Comparison of ENCODE assay signal across 29 cellular contexts in the genomic region with DNA sequence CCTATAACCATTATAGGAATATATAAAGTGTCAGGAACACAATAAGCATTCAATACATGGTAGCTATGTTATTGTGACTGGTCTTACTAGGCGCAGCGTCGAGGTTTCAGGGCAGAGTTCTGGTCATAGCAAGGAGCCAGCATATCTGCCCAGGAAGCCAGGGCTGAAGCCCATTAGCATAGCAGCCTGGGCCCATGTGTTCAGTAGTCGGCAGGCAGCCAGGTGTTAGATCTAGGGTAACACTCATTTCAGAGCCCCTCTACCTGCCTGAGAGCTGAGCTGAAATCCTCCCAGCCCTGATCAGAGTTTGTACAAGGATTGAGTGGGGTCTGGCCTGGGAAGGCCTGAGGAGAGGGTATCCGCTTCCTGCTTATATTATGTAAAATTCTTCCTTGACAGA. TPM values are rescaled to one million over a fixed set of nuclear protein-coding genes. Genes with fewer than 3 reads are reported as not detected.
DNase-seq lines count a peak whose midpoint lies in the region; ATAC-seq, FAIRE-seq and TF ChIP-seq lines count a peak whose summit lies in the region.
"Had no signal": no experiment of that assay in that cellular context is flagged by ENCODE, and none has a peak within 500 bp of the region (broad histone marks: within the 10 kb centered on the region; RNA-seq: fewer than 3 reads in every experiment).

No MANE protein-coding gene starts in this region.

- no peak for FAIRE-seq in GM12892 (lab: Jason Lieb, UNC)
- FAIRE-seq: A549, colon had no signal

- dilution Hi-C loops in mammary epithelial cell (cut with HindIII; ENCODE audit: low sequenced_read_pairs), result loop anchor here (5.0 kb wide), 3 partner anchors 40 to 105 kb away; no protein-coding TSS in a partner anchor

- intact Hi-C loops in breast epithelium (cut with DNase I; ENCODE audit: low total_unique reads) (no loop called here), mammary epithelial cell (cut with micrococcal nuclease) (no loop called here), Right ventricle myocardium superior (cut with DNase I) (no loop called here), psoas muscle (cut with DNase I) (loop anchor here in 1 of 2 donors (5.0 kb wide), 1 partner anchor 35 kb away; no protein-coding TSS in a partner anchor), transverse colon (cut with DNase I; ENCODE audit: low total_unique reads) (no loop called here)
- intact Hi-C loops in activated CD4-positive, alpha-beta T cell treated with anti-CD3 and anti-CD28 coated beads, Interleukin-2, amount 10 ng/mL, durations not matched to agents 24 days and 14 days (cut with micrococcal nuclease), result no loop called here

- no peaks in the 10 kb centered on the region for H3K27me3 Mint-ChIP-seq in activated CD4-positive, alpha-beta T cell treated with anti-CD3 and anti-CD28 coated beads, Interleukin-2, amount 10 ng/mL, durations not matched to agents 24 days and 14 days
- H3K27me3 Mint-ChIP-seq: activated B cell treated with CpG ODN at 0.5 μM for 24 hours; activated CD4-positive, alpha-beta memory T cell treated with anti-CD3 and anti-CD28 coated beads, Interleukin-2, amount 10 ng/mL, durations not matched to agents 7 days and 5 days; stimulated activated naive CD8-positive, alpha-beta T cell treated with anti-CD3 and anti-CD28 coated beads, Interleukin-15, amount 100 ng/mL, for 72 hours had no signal

- no peaks in the 10 kb centered on the region for H3K79me2 ChIP-seq in mammary epithelial cell (ENCODE audit: insufficient read depth, low read length)

- H3K9me3 Mint-ChIP-seq in activated CD4-positive, alpha-beta T cell treated with anti-CD3 and anti-CD28 coated beads, Interleukin-2, amount 10 ng/mL, durations not matched to agents 24 days and 14 days, result no peaks in the 10 kb centered on the region
- H3K9me3 Mint-ChIP-seq: activated B cell treated with CpG ODN at 0.5 μM for 24 hours; activated CD4-positive, alpha-beta memory T cell treated with anti-CD3 and anti-CD28 coated beads, Interleukin-2, amount 10 ng/mL, durations not matched to agents 7 days and 5 days; endodermal cell; GM23338; mesothelial cell of epicardium; neural progenitor cell; stimulated activated naive CD8-positive, alpha-beta T cell treated with anti-CD3 and anti-CD28 coated beads, Interleukin-15, amount 100 ng/mL, for 72 hours had no signal

- 100% methylated on average over 4 of the region's 5 CpGs for WGBS in mammary epithelial cell (ENCODE audit: low coverage, missing lambda C conversion rate)
- WGBS in psoas muscle, 3 donors, result 34 to 52% (median 35%) methylated on average over 5 of the region's 5 CpGs
- 99% methylated on average over 5 of the region's 5 CpGs; no CpG with 5 or more reads in 1 of the 2 donors for whole genome bisulfite sequencing in transverse colon (ENCODE audit: low coverage in 1 of 2), 2 donors

- TF ChIP-seq POLR2A in breast epithelium (IDR thresholded peaks at IDR 0.05) (no peak), transverse colon (IDR thresholded peaks at IDR 0.05) (no peak), GM12892 (IDR thresholded peaks at IDR 0.05; ENCODE audit: low read depth, low read length) (no peak)

- H3K4me1 ChIP-seq in breast epithelium, result peaks cover 0 to 3% of the 10 kb centered on the region in 2 donors
- no peaks in the 10 kb centered on the region for H3K4me1 ChIP-seq in mammary epithelial cell (ENCODE audit: insufficient read depth, low read length)
- peaks cover 30% of the 10 kb centered on the region for H3K4me1 ChIP-seq in psoas muscle
- H3K4me1 ChIP-seq in transverse colon, result no peaks in the 10 kb centered on the region
- H3K4me1 ChIP-seq: A549, neural progenitor cell had no signal

- no peak overlapping the region for H3K4me2 ChIP-seq in mammary epithelial cell (ENCODE audit: insufficient read depth, low read depth, low read length)
- H3K4me2 ChIP-seq: A549, BLaER1, GM23338, neural progenitor cell had no signal

- TF ChIP-seq CTCF in breast epithelium (IDR thresholded peaks at IDR 0.05), result no peak
- no peak for TF ChIP-seq CTCF in mammary epithelial cell (conservative IDR thresholded peaks at IDR 0.05 in 1 of 2, IDR thresholded peaks at IDR 0.05 in 1 of 2; ENCODE audit: extremely low read depth in 1 of 2, insufficient read depth in 1 of 2, low read depth in 1 of 2, low read length in 2 of 2)
- TF ChIP-seq CTCF in psoas muscle (IDR thresholded peaks at IDR 0.05), result no peak
- no peak for TF ChIP-seq CTCF in transverse colon (IDR thresholded peaks at IDR 0.05)

- H3K36me3 ChIP-seq in breast epithelium, result no peaks in the 10 kb centered on the region
- peaks cover 37% of the 10 kb centered on the region for H3K36me3 ChIP-seq in mammary epithelial cell (ENCODE audit: insufficient read depth, low read length)
- H3K36me3 ChIP-seq in psoas muscle (ENCODE audit: insufficient read depth in 1 of 2, low read depth in 1 of 2), result peaks cover 0 to 94% of the 10 kb centered on the region in 2 donors
- H3K36me3 ChIP-seq in transverse colon, result peaks cover 0 to 65% (median 33%) of the 10 kb centered on the region in 4 donors
- H3K36me3 ChIP-seq: neural progenitor cell had no signal

- H2AFZ ChIP-seq in mammary epithelial cell (ENCODE audit: low read depth, low read length), result no peak overlapping the region
- H2AFZ ChIP-seq: GM23338, neural progenitor cell had no signal

- peaks cover 10% of the 10 kb centered on the region for H3K4me1 Mint-ChIP-seq in activated CD4-positive, alpha-beta T cell treated with anti-CD3 and anti-CD28 coated beads, Interleukin-2, amount 10 ng/mL, durations not matched to agents 24 days and 14 days
- H3K4me1 Mint-ChIP-seq: endodermal cell, GM23338, mesothelial cell of epicardium, neural progenitor cell had no signal

- in situ Hi-C loops in mammary epithelial cell (cut with MboI; ENCODE audit: low sequenced_read_pairs in 2 of 2) (no loop called here), transverse colon (cut with MboI; ENCODE audit: low pct_ligation_motif_present in 1 of 4, low pct_unique_long_range_greater_than_20kb in 1 of 4, low sequenced_read_pairs in 3 of 4) (loop anchor here in 1 of 4 donors (25.0 kb wide), 1 partner anchor 390 kb away; no protein-coding TSS in a partner anchor)

- peak overlapping the region; percentile 56 to 87 for H3K27ac ChIP-seq in breast epithelium
- H3K27ac ChIP-seq in mammary epithelial cell (ENCODE audit: insufficient read depth, low read depth, low read length), result no peak overlapping the region
- peak overlapping the region; percentile 85 for H3K27ac ChIP-seq in psoas muscle
- peak overlapping the region; percentile 13 to 52 (median 26) for H3K27ac ChIP-seq in transverse colon
- H3K27ac ChIP-seq: A549, BLaER1, neural progenitor cell, RWPE1 had no signal

- H3K9me3 ChIP-seq in breast epithelium (no peaks in the 10 kb centered on the region), mammary epithelial cell (replicated peaks; ENCODE audit: insufficient read depth, low read length) (no peaks in the 10 kb centered on the region), psoas muscle (no peaks in the 10 kb centered on the region), transverse colon (no peaks in the 10 kb centered on the region)
- H3K9me3 ChIP-seq: A549, BLaER1 had no signal

- CTCF ChIA-PET in mammary epithelial cell (lab: Charles Lee; ENCODE audit: low non-redundant PET), result no interaction called here

- H3K27ac Mint-ChIP-seq in activated CD4-positive, alpha-beta T cell treated with anti-CD3 and anti-CD28 coated beads, Interleukin-2, amount 10 ng/mL, durations not matched to agents 24 days and 14 days, result no peak overlapping the region
- H3K27ac Mint-ChIP-seq: activated B cell treated with CpG ODN at 0.5 μM for 24 hours; activated CD4-positive, alpha-beta memory T cell treated with anti-CD3 and anti-CD28 coated beads, Interleukin-2, amount 10 ng/mL, durations not matched to agents 7 days and 5 days; endodermal cell; GM23338; mesothelial cell of epicardium; neural progenitor cell had no signal

- H3K27me3 ChIP-seq in breast epithelium (no peaks in the 10 kb centered on the region), mammary epithelial cell (ENCODE audit: insufficient read depth, low read length) (no peaks in the 10 kb centered on the region), psoas muscle (ENCODE audit: insufficient read depth in 3 of 3, low read length in 2 of 3) (no peaks in the 10 kb centered on the region), transverse colon (no peaks in the 10 kb centered on the region)
- H3K27me3 ChIP-seq: BLaER1, neural progenitor cell had no signal

- ATAC-seq in Right ventricle myocardium superior (ENCODE audit: poor library complexity) (peak; percentile 39), psoas muscle (peak; percentile 37 to 72 (median 55))
- ATAC-seq: A549; GM23338; stimulated activated naive CD8-positive, alpha-beta T cell treated with anti-CD3 and anti-CD28 coated beads, Interleukin-15, amount 100 ng/mL, for 72 hours had no signal

- no peak overlapping the region for H3K4me3 ChIP-seq in breast epithelium
- H3K4me3 ChIP-seq in mammary epithelial cell (replicated peaks in 1 of 3; ENCODE audit: insufficient read depth in 1 of 3, low read depth in 2 of 3, low read length in 3 of 3), result no peak overlapping the region
- H3K4me3 ChIP-seq in psoas muscle, result peak overlapping the region; percentile 6
- no peak overlapping the region for H3K4me3 ChIP-seq in transverse colon
- H3K4me3 ChIP-seq: A549, BLaER1, GM23338, neural progenitor cell had no signal

- TF ChIP-seq EP300 in transverse colon (IDR thresholded peaks at IDR 0.05; ENCODE audit: low read depth), result no peak

- H3K4me3 Mint-ChIP-seq in activated CD4-positive, alpha-beta T cell treated with anti-CD3 and anti-CD28 coated beads, Interleukin-2, amount 10 ng/mL, durations not matched to agents 24 days and 14 days, result no peak overlapping the region
- H3K4me3 Mint-ChIP-seq: activated B cell treated with CpG ODN at 0.5 μM for 24 hours; activated CD4-positive, alpha-beta memory T cell treated with anti-CD3 and anti-CD28 coated beads, Interleukin-2, amount 10 ng/mL, durations not matched to agents 7 days and 5 days; endodermal cell; GM23338; mesothelial cell of epicardium; neural progenitor cell; stimulated activated naive CD8-positive, alpha-beta T cell treated with anti-CD3 and anti-CD28 coated beads, Interleukin-15, amount 100 ng/mL, for 72 hours had no signal

- no peak overlapping the region for H3K9ac ChIP-seq in mammary epithelial cell (ENCODE audit: insufficient read depth, low read length)
- H3K9ac ChIP-seq: BLaER1, neural progenitor cell had no signal

- no TSS peak for BruUV-seq in mammary epithelial cell (replicated peaks; lab: Mats Ljungman, UMichigan)

- H4K20me1 ChIP-seq in mammary epithelial cell (ENCODE audit: insufficient read depth, low read length), result no peaks in the 10 kb centered on the region

- DNase-seq in breast epithelium (ENCODE audit: low spot score in 2 of 2), result no peak
- no peak for DNase-seq in mammary epithelial cell
- DNase-seq in Right ventricle myocardium superior, result no peak
- no peak for DNase-seq in psoas muscle
- DNase-seq in transverse colon, result no peak
- DNase-seq in cerebellar nuclear complex (lab: John Stamatoyannopoulos, UW), result no peak
- no peak for DNase-seq in activated CD4-positive, alpha-beta T cell treated with anti-CD3 and anti-CD28 coated beads, Interleukin-2, amount 10 ng/mL, durations not matched to agents 24 days and 14 days
- no peak for DNase-seq in GM12892 (ENCODE audit: insufficient read length)
- DNase-seq: activated B cell treated with CpG ODN at 0.5 μM for 24 hours; activated CD4-positive, alpha-beta memory T cell treated with anti-CD3 and anti-CD28 coated beads, Interleukin-2, amount 10 ng/mL, durations not matched to agents 7 days and 5 days; activated naive CD4-positive, alpha-beta T cell treated with Interleukin-2 at 50 U/mL for 16 hours; activated T-cell treated with anti-CD3 and anti-CD28 coated beads, Interleukin-2, amount 50 U/mL, for 48 hours; Calu3; EL; endodermal cell; MV-4-11; NCI-H526 treated with DMSO at 0.1 percent for 48 hours; stimulated activated CD4-positive, alpha-beta T cell treated with anti-CD3 and anti-CD28 coated beads, Interleukin-4, amount 100 ng/mL, for 24 hours; stimulated activated naive CD8-positive, alpha-beta T cell treated with anti-CD3 and anti-CD28 coated beads, Interleukin-15, amount 100 ng/mL, for 72 hours; T1000 had no signal

- peaks cover 66% of the 10 kb centered on the region for H3K36me3 Mint-ChIP-seq in activated CD4-positive, alpha-beta T cell treated with anti-CD3 and anti-CD28 coated beads, Interleukin-2, amount 10 ng/mL, durations not matched to agents 24 days and 14 days (ENCODE audit: low read depth)

RNA-seq across cellular contexts. Expression of a gene that starts 32.1 kb away (rescaled TPM):
- total RNA-seq in breast epithelium, result not detected
- not detected for total RNA-seq in mammary epithelial cell
- not detected for polyA plus RNA-seq in mammary epithelial cell
- not detected for polyA minus RNA-seq in mammary epithelial cell
- total RNA-seq in Right ventricle myocardium superior, result not detected
- not detected for total RNA-seq in psoas muscle
- not detected for polyA plus RNA-seq in psoas muscle
- not detected for total RNA-seq in transverse colon
- total RNA-seq in activated CD4-positive, alpha-beta T cell treated with anti-CD3 and anti-CD28 coated beads, Interleukin-2, amount 10 ng/mL, durations not matched to agents 24 days and 14 days, result not detected in 2 replicates
- not detected for polyA plus RNA-seq in GM12892 (2012; ENCODE audit: missing spikeins)
- total RNA-seq: activated B cell treated with CpG ODN at 0.5 μM for 24 hours; activated CD4-positive, alpha-beta memory T cell treated with anti-CD3 and anti-CD28 coated beads, Interleukin-2, amount 10 ng/mL, durations not matched to agents 7 days and 5 days; Calu3; endodermal cell; GM23338; mesothelial cell of epicardium; posterior vena cava; urinary bladder had no signal
- polyA plus RNA-seq: A549, GM23338, urinary bladder had no signal

RNA-seq across cellular contexts. Expression of a gene that starts 41.9 kb away (rescaled TPM):
- total RNA-seq in breast epithelium (10 to 100 TPM; 22.2 to 28.5 (median 23.3) TPM), mammary epithelial cell (10 to 100 TPM; 19.0 to 45.5 TPM), Right ventricle myocardium superior (12.3 TPM), psoas muscle (10 to 100 TPM; 17.0 to 19.3 (median 17.6) TPM), transverse colon (10 to 100 TPM; 22.8 to 38.6 (median 28.7) TPM)
- polyA plus RNA-seq in mammary epithelial cell (6.9 TPM), psoas muscle (10 to 100 TPM in 1 of 3 donors, 1 to 10 TPM in 2; 4.2 to 13.2 (median 7.4) TPM)
- polyA minus RNA-seq in mammary epithelial cell, result 86.2 TPM
- total RNA-seq in activated CD4-positive, alpha-beta T cell treated with anti-CD3 and anti-CD28 coated beads, Interleukin-2, amount 10 ng/mL, durations not matched to agents 24 days and 14 days, result 46.8 and 48.8 TPM in 2 replicates
- 18.8 TPM for polyA plus RNA-seq in GM12892 (2012; ENCODE audit: missing spikeins)

RNA-seq across cellular contexts. Expression of a gene that starts 44.6 kb away (rescaled TPM):
- total RNA-seq in breast epithelium, result 100 to 1,000 TPM; 221 to 243 (median 239) TPM
- 100 to 1,000 TPM; 172 to 320 TPM for total RNA-seq in mammary epithelial cell
- polyA plus RNA-seq in mammary epithelial cell, result 281 TPM
- polyA minus RNA-seq in mammary epithelial cell, result 267 TPM
- total RNA-seq in Right ventricle myocardium superior, result 90.7 TPM
- total RNA-seq in psoas muscle, result 10 to 100 TPM; 61.7 to 71.6 (median 64.6) TPM
- polyA plus RNA-seq in psoas muscle, result 10 to 100 TPM; 67.9 to 83.5 (median 78.1) TPM
- 100 to 1,000 TPM; 115 to 398 (median 237) TPM for total RNA-seq in transverse colon
- total RNA-seq in activated CD4-positive, alpha-beta T cell treated with anti-CD3 and anti-CD28 coated beads, Interleukin-2, amount 10 ng/mL, durations not matched to agents 24 days and 14 days, result 123 and 136 TPM in 2 replicates
- 169 TPM for polyA plus RNA-seq in GM12892 (2012; ENCODE audit: missing spikeins)

RNA-seq across cellular contexts. Expression of a gene that starts 59.3 kb away (rescaled TPM):
- total RNA-seq in breast epithelium (under 1 TPM; 0.33 to 0.88 (median 0.64) TPM), mammary epithelial cell (1 to 10 TPM in 1 of 2 donors, under 1 TPM in 1; 0.16 to 5.0 TPM), Right ventricle myocardium superior (0.08 TPM), psoas muscle (1 to 10 TPM in 1 of 4 donors, under 1 TPM in 2, not detected in 1; 0.13 to 1.1 (median 0.22) TPM), transverse colon (1 to 10 TPM in 1 of 4 donors, under 1 TPM in 2, not detected in 1; 0.32 to 2.2 (median 0.40) TPM)
- polyA plus RNA-seq in mammary epithelial cell (1.4 TPM), psoas muscle (under 1 TPM in 2 of 3 donors, not detected in 1; 0.03 to 0.13 TPM)
- polyA minus RNA-seq in mammary epithelial cell, result 3.0 TPM
- total RNA-seq in activated CD4-positive, alpha-beta T cell treated with anti-CD3 and anti-CD28 coated beads, Interleukin-2, amount 10 ng/mL, durations not matched to agents 24 days and 14 days, result not detected in 2 replicates
- not detected for polyA plus RNA-seq in GM12892 (2012; ENCODE audit: missing spikeins)
- total RNA-seq: activated B cell treated with CpG ODN at 0.5 μM for 24 hours, Calu3, endodermal cell, GM23338 had no signal
- polyA plus RNA-seq: A549, GM23338 had no signal
